Comparison of ENCODE assay signal across 1 cellular context in the genomic region with DNA sequence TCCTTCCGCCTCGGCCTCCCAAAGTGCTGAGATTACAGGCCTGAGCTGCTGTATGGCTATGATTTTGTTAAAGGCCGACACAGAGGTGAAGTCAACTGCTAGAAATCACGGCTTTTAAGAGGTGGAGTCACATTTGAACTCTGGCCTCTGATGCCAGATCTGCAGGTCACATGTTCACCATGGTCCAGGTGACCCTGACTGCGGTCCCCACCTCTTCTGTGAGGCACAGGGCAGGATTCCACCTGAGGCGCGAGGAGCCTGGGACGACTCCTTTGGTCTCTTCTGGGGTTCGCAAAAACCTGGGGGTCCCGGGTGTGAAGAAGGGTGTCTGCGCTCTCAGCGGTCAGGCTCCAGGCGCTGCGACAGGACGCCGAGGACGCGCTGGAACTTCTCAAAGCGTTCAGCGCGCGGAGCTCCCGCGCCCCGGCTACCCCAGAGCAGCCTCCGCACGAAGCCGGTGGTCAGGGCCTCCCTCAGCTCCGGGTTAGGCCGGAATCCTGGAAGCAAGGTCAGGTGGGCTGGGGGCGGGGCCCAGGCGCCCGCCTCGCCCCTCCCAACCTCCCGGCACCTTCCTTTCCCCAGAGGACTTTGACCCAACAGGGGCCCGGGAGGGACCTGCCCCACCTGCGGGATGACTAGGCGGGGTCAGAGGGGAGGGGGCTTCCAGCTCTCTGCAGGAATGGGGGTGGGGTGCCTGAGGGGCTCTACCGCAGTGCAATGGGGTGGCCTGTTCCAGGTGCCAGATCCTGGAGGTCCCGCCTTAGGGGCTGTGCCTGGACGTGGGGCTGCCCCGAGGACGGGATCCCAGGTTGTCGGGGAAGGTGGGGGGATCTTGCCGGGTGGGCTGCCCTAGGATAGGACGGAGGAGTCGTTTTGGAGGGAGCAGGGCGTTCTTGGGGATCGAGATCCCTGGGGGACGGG.
TF ChIP-seq lines count a peak whose summit lies in the region.

No MANE protein-coding gene starts in this region.

TF ChIP-seq in neural cell, 6 proteins besides CTCF, POLR2A, EP300 and RAD21:
- TF ChIP-seq REST (IDR thresholded peaks at IDR 0.05; ENCODE audit: borderline replicate concordance) (no peak), TAF1 (IDR thresholded peaks at IDR 0.05; ENCODE audit: low read depth) (no peak), EZH2 (IDR thresholded peaks at IDR 0.05; ENCODE audit: borderline replicate concordance, insufficient read depth, low read length, poor library complexity, severe bottlenecking) (no peak), POLR2AphosphoS5 (IDR thresholded peaks at IDR 0.05) (no peak), MXI1 (conservative IDR thresholded peaks at IDR 0.05; ENCODE audit: poor library complexity, severe bottlenecking) (no peak), SMC3 (conservative IDR thresholded peaks at IDR 0.05; ENCODE audit: poor library complexity) (no peak)
